8 cellular contexts compared by ENCODE assay signal in genomic region chr11:45846974-45847907, GRCh38. TPM values are rescaled to one million over a fixed set of nuclear protein-coding genes. Genes with fewer than 3 reads are reported as not detected.
A peak's percentile ranks its signal among the peaks of the same experiment; 100 is the strongest.
DNase-seq lines count a peak whose midpoint lies in the region; ATAC-seq, FAIRE-seq and TF ChIP-seq lines count a peak whose summit lies in the region.

Gene CRY2, plus strand, starts transcription at chr11:45847475. Its CDS starts 16 bp downstream, at chr11:45847491.

- TF ChIP-seq CTCF in Loucy (conservative IDR thresholded peaks at IDR 0.05; ENCODE audit: low read length) = no peak

- no peaks in the 10 kb centered on the region for H3K9me3 ChIP-seq in Loucy (ENCODE audit: insufficient read depth, low read depth, low read length)

- H3K4me3 Mint-ChIP-seq in natural killer cell treated with Interleukin-12 subunit alpha and Interleukin-12 subunit beta and Interleukin-15 and Interleukin-18, amount 100 ng/mL, for 72 hours = peak within 1 kb of the TSS; percentile 81

- no peaks in the 10 kb centered on the region for H3K36me3 ChIP-seq in Loucy (ENCODE audit: insufficient read depth, low read length)

- 0 out of 2 replicates have a peak, but pooled peaks cover 2% of the 10 kb centered on the region for H3F3A ChIP-seq in Loucy (ENCODE audit: low read depth)

- peak within 1 kb of the TSS; percentile 89 for H3K4me2 ChIP-seq in Loucy (ENCODE audit: low read depth, low read length, poor library complexity, severe bottlenecking)

- no peaks in the 10 kb centered on the region for H3K9me2 ChIP-seq in Loucy (replicated peaks; ENCODE audit: low read depth, low read length)

- H4K20me1 ChIP-seq in Loucy (ENCODE audit: insufficient read depth, low read length, poor library complexity, severe bottlenecking) = peaks cover 21% of the 10 kb centered on the region

- peak; percentile 97 to 98 for ATAC-seq in natural killer cell treated with Interleukin-12 subunit alpha and Interleukin-12 subunit beta and Interleukin-15 and Interleukin-18, amount 100 ng/mL, for 72 hours
- peak; percentile 95 for ATAC-seq in stimulated activated naive CD8-positive, alpha-beta T cell treated with anti-CD3 and anti-CD28 coated beads, Interleukin-15, Interleukin-2, amounts not matched to agents 100 U/mL and 50 U/mL, for 24 hours

- H3K9ac ChIP-seq in Loucy (ENCODE audit: low read depth, low read length, poor library complexity, severe bottlenecking) = peak within 1 kb of the TSS; percentile 80

- peak within 1 kb of the TSS; percentile 80 for H2AFZ ChIP-seq in Loucy (ENCODE audit: low read length)

- DNase-seq in EL (peak; percentile 97), H54 (ENCODE audit: insufficient read length, low spot score) (peak; percentile 96), fibroblast of peridontal ligament (ENCODE audit: extremely low read depth) (peak; percentile 98)
- DNase-seq in activated T-helper 9 cell treated with anti-CD3 and anti-CD28 coated beads, Interleukin-2, amount 50 U/mL, for 16 hours (ENCODE audit: low read depth) = peak; percentile 98
- DNase-seq in natural killer cell treated with Interleukin-12 subunit alpha and Interleukin-12 subunit beta and Interleukin-15 and Interleukin-18, amount 100 ng/mL, for 72 hours (ENCODE audit: low spot score) = peak; percentile 100
- DNase-seq in stimulated activated naive CD8-positive, alpha-beta T cell treated with anti-CD3 and anti-CD28 coated beads, Interleukin-15, Interleukin-2, amounts not matched to agents 100 U/mL and 50 U/mL, for 24 hours = peak; percentile 100

- peak within 1 kb of the TSS; percentile 88 for H3K4me3 ChIP-seq in Loucy (ENCODE audit: low read length, poor library complexity, severe bottlenecking)

- no peaks in the 10 kb centered on the region for H3K36me3 Mint-ChIP-seq in natural killer cell treated with Interleukin-12 subunit alpha and Interleukin-12 subunit beta and Interleukin-15 and Interleukin-18, amount 100 ng/mL, for 72 hours

- FAIRE-seq in H54 (lab: Jason Lieb, UNC) = peak; percentile 53

- peaks cover 38 to 58% of the 10 kb centered on the region in 2 donors for H3K4me1 Mint-ChIP-seq in natural killer cell treated with Interleukin-12 subunit alpha and Interleukin-12 subunit beta and Interleukin-15 and Interleukin-18, amount 100 ng/mL, for 72 hours (ENCODE audit: low read depth in 2 of 2)

- TF ChIP-seq POLR2A in H54 (IDR thresholded peaks at IDR 0.05; ENCODE audit: low read depth, low read length) (peak; percentile 98), Raji (IDR thresholded peaks at IDR 0.05; ENCODE audit: insufficient read depth, low read depth, low read length) (peak; percentile 97)

- H3K79me2 ChIP-seq in Loucy (ENCODE audit: insufficient read depth, low read length) = peaks cover 41% of the 10 kb centered on the region

- peaks cover 51% of the 10 kb centered on the region for H3K4me1 ChIP-seq in Loucy (ENCODE audit: insufficient read depth, low read length, poor library complexity, severe bottlenecking)

- no peaks in the 10 kb centered on the region for H3K9me3 Mint-ChIP-seq in natural killer cell treated with Interleukin-12 subunit alpha and Interleukin-12 subunit beta and Interleukin-15 and Interleukin-18, amount 100 ng/mL, for 72 hours

- peak within 1 kb of the TSS; percentile 77 to 81 for H3K27ac Mint-ChIP-seq in natural killer cell treated with Interleukin-12 subunit alpha and Interleukin-12 subunit beta and Interleukin-15 and Interleukin-18, amount 100 ng/mL, for 72 hours

- H3K27me3 Mint-ChIP-seq in natural killer cell treated with Interleukin-12 subunit alpha and Interleukin-12 subunit beta and Interleukin-15 and Interleukin-18, amount 100 ng/mL, for 72 hours = peaks cover 0 to 6% of the 10 kb centered on the region in 2 donors

- no peaks in the 10 kb centered on the region for H3K27me3 ChIP-seq in Loucy (ENCODE audit: insufficient read depth, low read length, poor library complexity, severe bottlenecking)

RNA-seq across cellular contexts. Expression of gene CRY2, which starts in this region (rescaled TPM):
- 10 to 100 TPM; 22.8 to 28.5 TPM for total RNA-seq in natural killer cell treated with Interleukin-12 subunit alpha and Interleukin-12 subunit beta and Interleukin-15 and Interleukin-18, amount 100 ng/mL, for 72 hours

Comparison
In these comparisons a context has a peak if more than half of its experiments do, and no peak if none do; other contexts are left out.
1. Peak in every context shown above with its lines: DNase-seq, ATAC-seq and H3K4me3 ChIP-seq.